Comparison of ENCODE assay signal across 5 cellular contexts in the genomic region with DNA sequence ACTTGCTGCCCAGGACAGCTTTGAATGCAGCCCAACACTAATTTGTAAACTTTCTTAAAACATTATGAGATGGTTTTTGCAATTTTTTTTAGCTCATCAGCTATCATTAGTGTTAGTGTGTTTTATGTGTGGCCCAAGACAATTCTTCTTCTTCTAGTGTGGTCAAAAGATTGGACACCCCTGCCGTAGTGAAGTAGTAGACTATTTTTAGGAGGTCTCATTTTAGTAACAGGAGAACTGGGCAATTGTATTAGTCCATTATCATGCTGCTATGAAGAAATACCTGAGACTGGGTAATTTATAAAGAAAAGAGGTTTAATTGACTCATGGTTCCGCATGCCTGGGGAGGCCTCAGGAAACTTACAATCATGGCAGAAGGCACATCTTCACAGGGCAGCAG.
DNase-seq lines count a peak whose midpoint lies in the region; ATAC-seq, FAIRE-seq and TF ChIP-seq lines count a peak whose summit lies in the region.
"Not testable (repeated sequence)": the region's sequence is repeated elsewhere in the genome, so short reads cannot be mapped to it uniquely, and the experiment has no call there.

No MANE protein-coding gene starts in this region.

- TF ChIP-seq CTCF in K562 (IDR thresholded peaks at IDR 0.05 in 2 of 3, conservative IDR thresholded peaks at IDR 0.05 in 1 of 3; ENCODE audit: insufficient read depth in 2 of 3, low read depth in 1 of 3, low read length in 3 of 3); endothelial cell (IDR thresholded peaks at IDR 0.05; ENCODE audit: unreplicated experiment); cardiac muscle cell (IDR thresholded peaks at IDR 0.05; ENCODE audit: low read depth, low read length); nephron progenitor cell (IDR thresholded peaks at IDR 0.05): not testable (repeated sequence)

- not testable (repeated sequence) for H2AFZ ChIP-seq in K562 (ENCODE audit: low read depth, low read length)

- H3K9me3 Mint-ChIP-seq in endothelial cell (ENCODE audit: unreplicated experiment); nephron progenitor cell: not testable (repeated sequence)

- not testable (repeated sequence) for H3K4me2 ChIP-seq in K562 (ENCODE audit: insufficient read depth, low read length)

- not testable (repeated sequence) for ATAC-seq in K562

- H3K9me3 ChIP-seq in K562 (replicated peaks; ENCODE audit: control insufficient read depth, insufficient read depth, low read depth, low read length); cardiac muscle cell (ENCODE audit: low read depth): not testable (repeated sequence)

- not testable (repeated sequence) for H3K27ac ChIP-seq in K562 (ENCODE audit: extremely low read depth, low read depth, low read length)
- peak overlapping the region; percentile 35 for H3K27ac ChIP-seq in cardiac muscle cell

- TF ChIP-seq RAD21 in K562 (CRISPR knock-in tag; conservative IDR thresholded peaks at IDR 0.05 in 1 of 2, IDR thresholded peaks at IDR 0.05 in 1 of 2): not testable (repeated sequence)

- FAIRE-seq in K562 (lab: Jason Lieb, UNC): not testable (repeated sequence)

- H3K27ac Mint-ChIP-seq in endothelial cell (ENCODE audit: unreplicated experiment): not testable (repeated sequence)
- peak overlapping the region; percentile 86 for H3K27ac Mint-ChIP-seq in nephron progenitor cell

- 86% methylated on average over 2 of the region's 2 CpGs for WGBS in K562 (ENCODE audit: insufficient coverage, low coverage, missing lambda C conversion rate)

- CTCF ChIA-PET in K562 (lab: Yijun Ruan, JAX; ENCODE audit: low intra/inter-chr PET ratio): not testable (repeated sequence)

- BruUV-seq in K562 (replicated peaks; lab: Mats Ljungman, UMichigan): not testable (repeated sequence)

- not testable (repeated sequence) for H3K9me1 ChIP-seq in K562 (ENCODE audit: control insufficient read depth, insufficient read depth, low read length)

- peaks cover 17% of the 10 kb centered on the region; the same call in 2 of the 3 replicates for H3K79me2 ChIP-seq in K562 (ENCODE audit: control insufficient read depth, insufficient read depth, low read length)

- H3K4me1 ChIP-seq in K562 (replicated peaks in 1 of 2; ENCODE audit: control insufficient read depth in 2 of 2, insufficient read depth in 2 of 2, low read length in 2 of 2): peaks cover 3 to 17% of the 10 kb centered on the region in 2 experiments; a peak in 3 of 5 replicates
- H3K4me1 ChIP-seq in cardiac muscle cell (ENCODE audit: low read depth): not testable (repeated sequence)

- TF ChIP-seq EP300 in K562 (IDR thresholded peaks at IDR 0.05; ENCODE audit: low read length): not testable (repeated sequence)

- H4K20me1 ChIP-seq in K562 (replicated peaks; ENCODE audit: control insufficient read depth, insufficient read depth, low read length): not testable (repeated sequence)

- not testable (repeated sequence) for H3K4me1 Mint-ChIP-seq in endothelial cell (ENCODE audit: unreplicated experiment); nephron progenitor cell

- H3K27me3 Mint-ChIP-seq in endothelial cell (ENCODE audit: unreplicated experiment); nephron progenitor cell (ENCODE audit: low read depth, poor library complexity): not testable (repeated sequence)

- not testable (repeated sequence) for H3K4me3 ChIP-seq in K562, cardiac muscle cell

- not testable (repeated sequence) for H3K27me3 ChIP-seq in K562 (ENCODE audit: control insufficient read depth in 2 of 2, insufficient read depth in 2 of 2, low read length in 2 of 2); cardiac muscle cell

- POLR2A ChIA-PET in K562 (lab: Yijun Ruan, JAX): not testable (repeated sequence)

- DNase-seq in K562 (ENCODE audit: extremely low read depth in 1 of 4, low spot score in 3 of 4); endothelial cell (ENCODE audit: low spot score); cardiac muscle cell (ENCODE audit: low read depth in 1 of 2, low spot score in 1 of 2); nephron progenitor cell: not testable (repeated sequence)
- peak; percentile 36 for DNase-seq in myocyte (ENCODE audit: low read depth)

- H3K9ac ChIP-seq in K562 (ENCODE audit: insufficient read depth in 1 of 2, low read depth in 2 of 2, low read length in 2 of 2): not testable (repeated sequence)

- H3K36me3 Mint-ChIP-seq in endothelial cell (ENCODE audit: low read depth, unreplicated experiment): peaks cover 15% of the 10 kb centered on the region
- H3K36me3 Mint-ChIP-seq in nephron progenitor cell (ENCODE audit: low read depth): peaks cover 48% of the 10 kb centered on the region

- peaks cover 56% of the 10 kb centered on the region for H3K36me3 ChIP-seq in K562 (ENCODE audit: control insufficient read depth, insufficient read depth, low read length)
- not testable (repeated sequence) for H3K36me3 ChIP-seq in cardiac muscle cell

- intact Hi-C loops in K562 (cut with micrococcal nuclease): not testable (repeated sequence)

- in situ Hi-C loops in K562 (cut with MboI): not testable (repeated sequence)

- not testable (repeated sequence) for TF ChIP-seq POLR2A in K562 (conservative IDR thresholded peaks at IDR 0.05)

- peak overlapping the region; percentile 3 for H3K4me3 Mint-ChIP-seq in endothelial cell (ENCODE audit: unreplicated experiment)
- not testable (repeated sequence) for H3K4me3 Mint-ChIP-seq in nephron progenitor cell

TF ChIP-seq in K562, 482 proteins besides CTCF, POLR2A, EP300 and RAD21:
- peak; percentile 26; the same call in 1 of the 2 replicates for TF ChIP-seq ZNF316 (IDR thresholded peaks at IDR 0.05)
